ENCODE assay signal across 8 cellular contexts in the genomic region with DNA sequence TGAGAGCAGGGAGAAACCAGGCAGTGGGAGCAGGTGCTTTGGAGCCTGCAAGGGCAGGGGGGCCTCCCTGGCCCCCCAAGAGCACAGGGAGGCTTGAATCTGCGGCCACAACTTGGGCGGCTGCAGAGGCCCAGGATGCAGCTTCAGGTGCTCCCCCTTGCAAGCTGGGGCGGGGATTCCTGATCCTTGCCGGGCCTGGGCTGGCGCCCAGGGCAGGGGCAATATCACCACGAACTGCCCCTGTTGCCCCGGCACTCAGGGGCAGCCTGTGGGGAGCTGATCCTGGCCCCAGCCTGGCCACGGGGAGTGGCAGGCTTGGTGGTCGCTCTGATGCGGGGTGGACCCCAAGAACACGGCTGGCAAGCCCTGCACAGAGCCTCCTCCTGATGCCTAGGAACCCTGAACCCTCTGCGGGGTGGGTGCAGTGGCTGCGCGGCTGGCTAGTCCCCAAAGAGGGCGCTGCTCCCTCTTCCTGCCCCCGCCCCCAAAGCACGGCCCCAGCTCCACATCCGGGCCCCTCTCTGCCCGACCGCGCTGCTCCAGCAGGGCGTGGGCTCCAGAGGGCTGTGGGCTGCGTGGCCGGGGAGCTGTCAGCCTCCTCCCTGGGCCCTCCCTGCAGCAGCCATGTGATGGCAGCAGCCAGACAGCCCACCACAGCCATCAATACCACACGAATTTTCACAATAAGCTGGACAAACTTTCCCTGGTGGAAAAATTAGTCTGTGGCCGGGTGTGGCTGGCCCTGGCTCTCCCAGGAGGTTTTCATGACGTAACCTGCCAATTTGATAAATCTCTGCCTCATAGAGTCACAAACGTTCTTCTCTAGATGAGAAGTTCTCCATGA. TPM values are rescaled to one million over a fixed set of nuclear protein-coding genes. Genes with fewer than 3 reads are reported as not detected.
DNase-seq lines count a peak whose midpoint lies in the region; ATAC-seq, FAIRE-seq and TF ChIP-seq lines count a peak whose summit lies in the region.

No MANE protein-coding gene starts in this region.

- H3K27ac ChIP-seq in MM.1S (ENCODE audit: low read length), result no peak overlapping the region
- no peak overlapping the region for H3K27ac ChIP-seq in kidney (ENCODE audit: low read depth in 2 of 2, low read length in 2 of 2)

- ATAC-seq in HG03108 (IDR thresholded peaks at IDR 0.05; ENCODE audit: unreplicated experiment) (no peak), HG02588 (IDR thresholded peaks at IDR 0.05; ENCODE audit: unreplicated experiment) (no peak)

- peaks cover 10% of the 10 kb centered on the region for H3K4me1 ChIP-seq in MM.1S (ENCODE audit: low read length)
- no peaks in the 10 kb centered on the region for H3K4me1 ChIP-seq in kidney (ENCODE audit: control insufficient read depth in 1 of 2, insufficient read depth in 1 of 2, low read depth in 1 of 2, low read length in 2 of 2)

- H3K27me3 ChIP-seq in MM.1S (replicated peaks; ENCODE audit: insufficient read depth, low read length), result peaks cover 8% of the 10 kb centered on the region; the same call in 1 of the 2 replicates

- H3K9me2 ChIP-seq in MM.1S (replicated peaks; ENCODE audit: insufficient read depth, low read length), result no peaks in the 10 kb centered on the region

- H3K4me2 ChIP-seq in MM.1S (ENCODE audit: low read depth, low read length), result 0 out of 2 replicates have a peak overlapping the region, but pooled peaks have one; percentile 1

- H3K9ac ChIP-seq in MM.1S (ENCODE audit: low read length), result no peak overlapping the region
- H3K9ac ChIP-seq in kidney (ENCODE audit: low read length in 2 of 2), result no peak overlapping the region

- DNase-seq in GM10266 (ENCODE audit: extremely low spot score) (peak; percentile 72), MM.1S (no peak), kidney (peak; percentile 64), NCI-H1105 (lab: John Stamatoyannopoulos, UW) (no peak)
- peak; percentile 85 for DNase-seq in activated CD8-positive, alpha-beta memory T cell treated with anti-CD3 and anti-CD28 coated beads, Interleukin-2, amount 50 U/mL, for 48 hours
- DNase-seq in stimulated activated naive CD4-positive, alpha-beta T cell (lab: John Stamatoyannopoulos, UW), result peak in 5 of 6 experiments; percentile 19 to 55 (median 35)

- peak; percentile 42 for TF ChIP-seq CTCF in GM10266 (IDR thresholded peaks at IDR 0.05; ENCODE audit: control insufficient read depth, insufficient read depth, low read depth, missing control alignments)
- TF ChIP-seq CTCF in MM.1S (IDR thresholded peaks at IDR 0.05; ENCODE audit: low read length), result peak; percentile 20
- no peak for TF ChIP-seq CTCF in kidney (IDR thresholded peaks at IDR 0.05; ENCODE audit: borderline replicate concordance, extremely low read depth, insufficient read depth)

- FAIRE-seq in kidney (lab: Jason Lieb, UNC), result no peak

- H3F3A ChIP-seq in MM.1S (ENCODE audit: insufficient read depth, low read length), result peaks cover 10% of the 10 kb centered on the region; the same call in 1 of the 2 replicates

- H4K20me1 ChIP-seq in MM.1S (ENCODE audit: insufficient read depth, low read length), result no peaks in the 10 kb centered on the region

- intact Hi-C loops in kidney (cut with DNase I), result no loop called here

- H3K36me3 ChIP-seq in MM.1S (replicated peaks; ENCODE audit: insufficient read depth, low read length) (no peaks in the 10 kb centered on the region), kidney (ENCODE audit: control insufficient read depth in 1 of 2, insufficient read depth in 2 of 2, low read length in 2 of 2) (no peaks in the 10 kb centered on the region)

- H3K4me3 ChIP-seq in MM.1S (ENCODE audit: low read length) (no peak overlapping the region), kidney (ENCODE audit: low read length in 2 of 2) (no peak overlapping the region)

- H3K9me3 ChIP-seq in MM.1S (replicated peaks; ENCODE audit: insufficient read depth, low read length) (no peaks in the 10 kb centered on the region), kidney (ENCODE audit: control insufficient read depth in 1 of 2, low read length in 2 of 2) (no peaks in the 10 kb centered on the region)

- H3K79me2 ChIP-seq in MM.1S (ENCODE audit: low read length), result no peaks in the 10 kb centered on the region

- no peak overlapping the region for H2AFZ ChIP-seq in MM.1S (ENCODE audit: low read length)

RNA-seq across cellular contexts. Expression of gene TNFSF9, which starts 21.0 kb away (rescaled TPM):
- 1.1 TPM for total RNA-seq in kidney
- polyA plus RNA-seq in kidney (ENCODE audit: insufficient read depth, low read depth, low replicate concordance), result 0.62 TPM

RNA-seq across cellular contexts. Expression of gene CD70, which starts 39.1 kb away (rescaled TPM):
- total RNA-seq in kidney, result 0.76 TPM
- polyA plus RNA-seq in kidney (ENCODE audit: insufficient read depth, low read depth, low replicate concordance), result not detected

RNA-seq across cellular contexts. Expression of gene TUBB4A, which starts 49.7 kb away (rescaled TPM):
- 4.4 TPM for total RNA-seq in kidney
- polyA plus RNA-seq in kidney (ENCODE audit: insufficient read depth, low read depth, low replicate concordance), result 11.3 TPM

Comparison
In these comparisons a context has a peak if more than half of its experiments do, and no peak if none do; other contexts are left out.
1. DNase-seq: peak in GM10266 (single experiment), activated CD8-positive, alpha-beta memory T cell treated with anti-CD3 and anti-CD28 coated beads, Interleukin-2, amount 50 U/mL, for 48 hours (single experiment), kidney (single experiment) and stimulated activated naive CD4-positive, alpha-beta T cell (5 of 6); none in MM.1S (single experiment) and NCI-H1105 (single experiment).